12 cellular contexts compared by ENCODE assay signal in genomic region chr9:95102001-95102433, GRCh38.
A peak's percentile ranks its signal among the peaks of the same experiment; 100 is the strongest.
DNase-seq lines count a peak whose midpoint lies in the region; ATAC-seq and TF ChIP-seq lines count a peak whose summit lies in the region.
"Had no signal": no experiment of that assay in that cellular context is flagged by ENCODE, and none has a peak within 500 bp of the region (broad histone marks: within the 10 kb centered on the region; RNA-seq: fewer than 3 reads in every experiment).

No MANE protein-coding gene starts in this region.

- H3K27ac Mint-ChIP-seq in activated naive CD8-positive, alpha-beta T cell treated with anti-CD3 and anti-CD28 coated beads, Interleukin-2, amount 50 U/mL, for 24 hours = no peak overlapping the region
- H3K27ac Mint-ChIP-seq: activated CD4-positive, alpha-beta T cell treated with anti-CD3 and anti-CD28 coated beads, Interleukin-2, amount 10 ng/mL, durations not matched to agents 7 days and 5 days; stimulated activated naive B cell treated with anti-CD40 and anti-IgM and Interleukin-4, amounts not matched to agents 10 μg/mL and 1 μg/mL and 100 μg/mL, for 72 hours had no signal

- DNase-seq in heart left ventricle = peak in 1 of 5 donors; percentile 26
- no peak for DNase-seq in Right ventricle myocardium inferior (ENCODE audit: missing footprints)
- DNase-seq in heart right ventricle = no peak
- DNase-seq in trophoblast cell = peak; percentile 13 to 14
- no peak for DNase-seq in activated CD4-positive, alpha-beta T cell treated with anti-CD3 and anti-CD28 coated beads, Interleukin-2, amount 50 U/mL, for 1 hour
- DNase-seq in activated naive CD8-positive, alpha-beta T cell treated with anti-CD3 and anti-CD28 coated beads, Interleukin-2, amount 50 U/mL, for 24 hours = no peak
- DNase-seq in HuH-7 (ENCODE audit: low spot score) = no peak
- no peak for DNase-seq in activated CD8-positive, alpha-beta memory T cell treated with anti-CD3 and anti-CD28 coated beads for 24 hours
- DNase-seq: activated CD4-positive, alpha-beta T cell treated with anti-CD3 and anti-CD28 coated beads, Interleukin-2, amount 10 ng/mL, durations not matched to agents 7 days and 5 days; MV-4-11; stimulated activated naive B cell treated with anti-CD40 and anti-IgM and Interleukin-4, amounts not matched to agents 10 μg/mL and 1 μg/mL and 100 μg/mL, for 72 hours had no signal

- no peak overlapping the region for H2BK5ac ChIP-seq in trophoblast cell (ENCODE audit: low read depth, low read length, poor library complexity)

- no peak overlapping the region for H2AK5ac ChIP-seq in trophoblast cell (ENCODE audit: low read length)

- TF ChIP-seq CTCF in heart left ventricle (IDR thresholded peaks at IDR 0.05) = no peak
- TF ChIP-seq CTCF in heart right ventricle (IDR thresholded peaks at IDR 0.05) = no peak

- H4K12ac ChIP-seq in trophoblast cell (ENCODE audit: low read depth, low read length) = no peak overlapping the region

- no peaks in the 10 kb centered on the region for H3K9me3 Mint-ChIP-seq in activated naive CD8-positive, alpha-beta T cell treated with anti-CD3 and anti-CD28 coated beads, Interleukin-2, amount 50 U/mL, for 24 hours
- H3K9me3 Mint-ChIP-seq: activated CD4-positive, alpha-beta T cell treated with anti-CD3 and anti-CD28 coated beads, Interleukin-2, amount 10 ng/mL, durations not matched to agents 7 days and 5 days; stimulated activated naive B cell treated with anti-CD40 and anti-IgM and Interleukin-4, amounts not matched to agents 10 μg/mL and 1 μg/mL and 100 μg/mL, for 72 hours had no signal

- intact Hi-C loops in heart left ventricle (cut with DNase I) = no loop called here
- intact Hi-C loops in Right ventricle myocardium inferior (cut with DNase I) = no loop called here
- intact Hi-C loops in heart right ventricle (cut with DNase I) = no loop called here

- H2BK120ac ChIP-seq in trophoblast cell (ENCODE audit: insufficient read depth, low read length, poor library complexity) = peak overlapping the region; percentile 21

- no peaks in the 10 kb centered on the region for H3K9me3 ChIP-seq in heart left ventricle
- no peaks in the 10 kb centered on the region for H3K9me3 ChIP-seq in heart right ventricle
- H3K9me3 ChIP-seq in trophoblast cell (ENCODE audit: insufficient read depth, low read depth, low read length) = peaks cover 2% of the 10 kb centered on the region

- no peak overlapping the region for H3K4me3 Mint-ChIP-seq in activated naive CD8-positive, alpha-beta T cell treated with anti-CD3 and anti-CD28 coated beads, Interleukin-2, amount 50 U/mL, for 24 hours
- H3K4me3 Mint-ChIP-seq: activated CD4-positive, alpha-beta T cell treated with anti-CD3 and anti-CD28 coated beads, Interleukin-2, amount 10 ng/mL, durations not matched to agents 7 days and 5 days; stimulated activated naive B cell treated with anti-CD40 and anti-IgM and Interleukin-4, amounts not matched to agents 10 μg/mL and 1 μg/mL and 100 μg/mL, for 72 hours had no signal

- 63 to 76% (median 73%) methylated on average over 8 of the region's 8 CpGs for WGBS in heart left ventricle, 4 donors
- 74% methylated on average over 8 of the region's 8 CpGs for WGBS in heart right ventricle, 2 donors
- WGBS in trophoblast cell (ENCODE audit: extremely low coverage, insufficient coverage, insufficient read length) = no CpG with 5 or more reads among the region's 8 CpGs

- H3K9ac ChIP-seq in trophoblast cell (ENCODE audit: low read length) = no peak overlapping the region

- peak overlapping the region; percentile 13 for H4K91ac ChIP-seq in trophoblast cell (ENCODE audit: low read depth, low read length)

- no peaks in the 10 kb centered on the region for H3K4me1 Mint-ChIP-seq in activated naive CD8-positive, alpha-beta T cell treated with anti-CD3 and anti-CD28 coated beads, Interleukin-2, amount 50 U/mL, for 24 hours
- H3K4me1 Mint-ChIP-seq: activated CD4-positive, alpha-beta T cell treated with anti-CD3 and anti-CD28 coated beads, Interleukin-2, amount 10 ng/mL, durations not matched to agents 7 days and 5 days; stimulated activated naive B cell treated with anti-CD40 and anti-IgM and Interleukin-4, amounts not matched to agents 10 μg/mL and 1 μg/mL and 100 μg/mL, for 72 hours had no signal

- H3K36me3 ChIP-seq in heart left ventricle = peaks cover 0 to 58% (median 21%) of the 10 kb centered on the region in 9 donors
- peaks cover 0 to 68% (median 11%) of the 10 kb centered on the region in 9 donors for H3K36me3 ChIP-seq in heart right ventricle
- H3K36me3 ChIP-seq in trophoblast cell (ENCODE audit: control insufficient read depth in 1 of 2, insufficient read depth in 2 of 2, low read length in 2 of 2) = peaks cover 20 to 27% of the 10 kb centered on the region in 2 experiments

- no peak overlapping the region for H3K23ac ChIP-seq in trophoblast cell (ENCODE audit: low read length)

- peaks cover 27% of the 10 kb centered on the region for H3K79me1 ChIP-seq in trophoblast cell (ENCODE audit: low read length)

- no peaks in the 10 kb centered on the region for H3K27me3 Mint-ChIP-seq in activated naive CD8-positive, alpha-beta T cell treated with anti-CD3 and anti-CD28 coated beads, Interleukin-2, amount 50 U/mL, for 24 hours
- H3K27me3 Mint-ChIP-seq: activated CD4-positive, alpha-beta T cell treated with anti-CD3 and anti-CD28 coated beads, Interleukin-2, amount 10 ng/mL, durations not matched to agents 7 days and 5 days; stimulated activated naive B cell treated with anti-CD40 and anti-IgM and Interleukin-4, amounts not matched to agents 10 μg/mL and 1 μg/mL and 100 μg/mL, for 72 hours had no signal

- H2BK12ac ChIP-seq in trophoblast cell (ENCODE audit: low read length) = no peak overlapping the region

- H2AFZ ChIP-seq in trophoblast cell (ENCODE audit: insufficient read depth, low read length, poor library complexity) = no peak overlapping the region

- ATAC-seq in heart left ventricle (peak; percentile 14 to 22 (median 20)), Right ventricle myocardium inferior (no peak), heart right ventricle (peak in 3 of 8 donors; percentile 8 to 32 (median 31))
- ATAC-seq in activated naive CD8-positive, alpha-beta T cell treated with anti-CD3 and anti-CD28 coated beads, Interleukin-2, amount 50 U/mL, for 24 hours = no peak
- ATAC-seq: SK-N-SH treated with all-trans-retinoic acid at 6 μM for 48 hours; stimulated activated naive B cell treated with anti-CD40 and anti-IgM and Interleukin-4, amounts not matched to agents 10 μg/mL and 1 μg/mL and 100 μg/mL, for 72 hours had no signal

- H3K4me2 ChIP-seq in trophoblast cell (ENCODE audit: low read length) = no peak overlapping the region

- H3K27me3 ChIP-seq in heart left ventricle (no peaks in the 10 kb centered on the region), heart right ventricle (no peaks in the 10 kb centered on the region), trophoblast cell (ENCODE audit: insufficient read depth, low read length) (no peaks in the 10 kb centered on the region)

- H3K18ac ChIP-seq in trophoblast cell (ENCODE audit: low read length) = no peak overlapping the region

- no peak overlapping the region for H3K4ac ChIP-seq in trophoblast cell (ENCODE audit: low read depth, low read length)

- H3K27ac ChIP-seq in heart left ventricle (peak overlapping the region in 9 of 12 donors; percentile 1 to 63 (median 31)), heart right ventricle (peak overlapping the region in 9 of 10 donors; percentile 25 to 62 (median 34)), trophoblast cell (ENCODE audit: low read depth, low read length) (peak overlapping the region; percentile 48)

- H3K4me3 ChIP-seq in heart left ventricle = no peak overlapping the region
- no peak overlapping the region for H3K4me3 ChIP-seq in heart right ventricle
- no peak overlapping the region for H3K4me3 ChIP-seq in trophoblast cell (ENCODE audit: low read depth, low read length)

- no peaks in the 10 kb centered on the region for H3K79me2 ChIP-seq in trophoblast cell (ENCODE audit: control insufficient read depth, insufficient read depth, low read length, poor library complexity)

- H4K8ac ChIP-seq in trophoblast cell (ENCODE audit: low read depth, low read length) = no peak overlapping the region

- H3K4me1 ChIP-seq in heart left ventricle = peaks cover 0 to 82% (median 42%) of the 10 kb centered on the region in 12 donors
- peaks cover 20 to 93% (median 73%) of the 10 kb centered on the region in 9 donors for H3K4me1 ChIP-seq in heart right ventricle
- H3K4me1 ChIP-seq in trophoblast cell (ENCODE audit: control insufficient read depth in 1 of 2, insufficient read depth in 2 of 2, low read length in 2 of 2) = peaks cover 37 to 42% of the 10 kb centered on the region in 2 experiments

- no peak overlapping the region for H3K14ac ChIP-seq in trophoblast cell (ENCODE audit: low read length)

- peaks cover 2% of the 10 kb centered on the region for H3K36me3 Mint-ChIP-seq in activated naive CD8-positive, alpha-beta T cell treated with anti-CD3 and anti-CD28 coated beads, Interleukin-2, amount 50 U/mL, for 24 hours (ENCODE audit: low read depth)

- no peak for TF ChIP-seq POLR2A in heart left ventricle (IDR thresholded peaks at IDR 0.05)

Comparison
In these comparisons a context has a peak if more than half of its experiments do, and no peak if none do; other contexts are left out.
1. ATAC-seq: peak in heart left ventricle (4 of 4); none in Right ventricle myocardium inferior (single experiment) and activated naive CD8-positive, alpha-beta T cell treated with anti-CD3 and anti-CD28 coated beads, Interleukin-2, amount 50 U/mL, for 24 hours (single experiment).
2. DNase-seq: peak in trophoblast cell (2 of 2); none in Right ventricle myocardium inferior (single experiment), heart right ventricle (0 of 2), activated CD4-positive, alpha-beta T cell treated with anti-CD3 and anti-CD28 coated beads, Interleukin-2, amount 50 U/mL, for 1 hour (single experiment), activated naive CD8-positive, alpha-beta T cell treated with anti-CD3 and anti-CD28 coated beads, Interleukin-2, amount 50 U/mL, for 24 hours (single experiment), HuH-7 (single experiment) and activated CD8-positive, alpha-beta memory T cell treated with anti-CD3 and anti-CD28 coated beads for 24 hours (single experiment).
3. Peak in every context shown above with its lines, with median percentiles within 50 percentile points of each other: H3K27ac ChIP-seq.